ENCODE assay signal across 31 cellular contexts in the genomic region with DNA sequence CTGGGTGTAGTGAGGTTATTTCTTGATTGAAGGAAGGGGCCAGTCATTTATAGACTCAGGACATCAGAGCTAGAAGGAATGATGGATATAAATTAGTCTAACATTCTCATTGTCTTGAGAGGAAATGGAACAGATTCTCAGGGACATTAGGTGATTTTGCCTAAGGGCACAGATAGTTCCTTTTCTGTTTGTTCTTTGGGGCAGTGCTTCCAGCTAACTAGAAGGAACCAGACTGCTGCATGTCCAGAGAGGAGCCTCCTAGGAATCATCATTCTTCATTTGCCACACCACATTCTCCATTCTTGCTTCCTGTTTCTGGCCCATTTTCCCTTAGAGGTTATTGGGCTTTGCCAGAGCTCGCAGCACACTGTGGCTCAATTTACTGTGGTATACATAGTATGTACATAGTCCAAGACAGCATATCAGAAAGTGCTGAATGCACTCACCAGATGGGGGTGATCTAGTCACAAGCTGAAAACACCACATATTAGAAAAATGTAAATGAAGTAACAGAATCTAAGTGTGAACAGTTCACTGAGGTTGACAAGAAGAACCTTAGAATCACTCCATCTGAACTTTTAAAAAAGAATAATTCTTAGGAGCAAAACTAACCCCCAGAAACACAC.
A peak's percentile ranks its signal among the peaks of the same experiment; 100 is the strongest.
DNase-seq lines count a peak whose midpoint lies in the region; ATAC-seq, FAIRE-seq and TF ChIP-seq lines count a peak whose summit lies in the region.
"Had no signal": no experiment of that assay in that cellular context is flagged by ENCODE, and none has a peak within 500 bp of the region (broad histone marks: within the 10 kb centered on the region; RNA-seq: fewer than 3 reads in every experiment).

No MANE protein-coding gene starts in this region.

- BruUV-seq in OCI-LY7 (replicated peaks; lab: Mats Ljungman, UMichigan), result no TSS peak

- H3K36me3 ChIP-seq in OCI-LY7 (ENCODE audit: insufficient read depth, low read length), result no peaks in the 10 kb centered on the region
- H3K36me3 ChIP-seq: MG63, ovary had no signal

- no peaks in the 10 kb centered on the region for H3K9me3 ChIP-seq in OCI-LY7 (ENCODE audit: low read length)
- H3K9me3 ChIP-seq: gastroesophageal sphincter, MG63, ovary had no signal

- H3K27ac ChIP-seq in VCaP (peak overlapping the region; percentile 97), foreskin keratinocyte (no peak overlapping the region), OCI-LY7 (ENCODE audit: low read depth, low read length, poor library complexity, severe bottlenecking) (no peak overlapping the region)
- H3K27ac ChIP-seq: 22Rv1, gastroesophageal sphincter, ovary, RWPE1 had no signal

- H3K79me2 ChIP-seq in OCI-LY7 (ENCODE audit: insufficient read depth, low read depth, low read length), result no peaks in the 10 kb centered on the region

- ATAC-seq in foreskin keratinocyte (no peak), HG03457 (IDR thresholded peaks at IDR 0.05; ENCODE audit: unreplicated experiment) (no peak)
- ATAC-seq: activated CD8-positive, alpha-beta memory T cell treated with anti-CD3 and anti-CD28 coated beads, Interleukin-2, amount 10 ng/mL, durations not matched to agents 7 days and 5 days; activated T-cell treated with anti-CD3 and anti-CD28 coated beads, Interleukin-2, amount 50 U/mL, for 4 hours; esophagus mucosa; gastroesophageal sphincter; GM23338; stimulated activated memory B cell treated with anti-CD40 and anti-IgM and Interleukin-4, amounts not matched to agents 10 μg/mL and 1 μg/mL and 100 μg/mL, for 72 hours had no signal

- CTCF ChIA-PET in OCI-LY7 (lab: Charles Lee; ENCODE audit: unreplicated experiment), result interaction anchor here (2.7 kb wide), 1 partner anchor 188 kb away, joined by 12 read pairs; no protein-coding TSS in a partner anchor

- DNase-seq in DMS 273 (lab: John Stamatoyannopoulos, UW; ENCODE audit: unreplicated experiment) (peak; percentile 38), DMS 273 treated with DMSO at 0.1 percent for 48 hours (lab: John Stamatoyannopoulos, UW) (no peak), foreskin keratinocyte (no peak), urothelium cell line (ENCODE audit: low spot score) (no peak), SK-N-DZ (ENCODE audit: low spot score) (no peak), OCI-LY7 (ENCODE audit: low spot score) (no peak)
- DNase-seq: activated CD8-positive, alpha-beta memory T cell treated with anti-CD3 and anti-CD28 coated beads, Interleukin-2, amount 10 ng/mL, durations not matched to agents 7 days and 5 days; activated T-cell treated with anti-CD3 and anti-CD28 coated beads, Interleukin-2, amount 50 U/mL, for 4 hours; CD4-positive, CD25-positive, alpha-beta regulatory T cell; central memory CD4-positive, alpha-beta T cell; hypothalamus; KBM-7; mammary epithelial cell; MG63; NCI-H1105; NCI-H187 treated with DMSO at 0.1 percent for 48 hours; NCI-H526; nephron progenitor cell; ovary; retina; substantia nigra; T-helper 1 cell had no signal

- H3K4me2 ChIP-seq in OCI-LY7 (ENCODE audit: low read length), result no peak overlapping the region
- H3K4me2 ChIP-seq: GM23338 had no signal

- H3K4me1 ChIP-seq in foreskin keratinocyte (no peaks in the 10 kb centered on the region), OCI-LY7 (ENCODE audit: insufficient read depth, low read length, poor library complexity, severe bottlenecking) (no peaks in the 10 kb centered on the region)

- peaks cover 18% of the 10 kb centered on the region for H3K27me3 ChIP-seq in foreskin keratinocyte
- H3K27me3 ChIP-seq: gastroesophageal sphincter, MG63, ovary had no signal

- POLR2A ChIA-PET in OCI-LY7 (lab: Charles Lee), result interaction anchor here (0.6 kb wide), 1 partner anchor 128 kb away, joined by 5 read pairs; no protein-coding TSS in a partner anchor

- TF ChIP-seq CTCF in VCaP (conservative IDR thresholded peaks at IDR 0.05) (no peak), foreskin keratinocyte (conservative IDR thresholded peaks at IDR 0.05) (peak; percentile 27), OCI-LY7 (conservative IDR thresholded peaks at IDR 0.05; ENCODE audit: low read length) (no peak)

- H2AFZ ChIP-seq in OCI-LY7 (ENCODE audit: low read length), result no peak overlapping the region
- H2AFZ ChIP-seq: GM23338 had no signal

- no peaks in the 10 kb centered on the region for H3K9me2 ChIP-seq in OCI-LY7 (ENCODE audit: insufficient read depth, low read length)

- peak; percentile 17 for FAIRE-seq in urothelium cell line (lab: Jason Lieb, UNC)
- FAIRE-seq: astrocyte had no signal

- H4K20me1 ChIP-seq in OCI-LY7 (ENCODE audit: insufficient read depth, low read length), result no peaks in the 10 kb centered on the region

- intact Hi-C loops in OCI-LY7 (cut with micrococcal nuclease; ENCODE audit: unreplicated experiment), result loop anchor here (10.0 kb wide), 1 partner anchor 1034 kb away; no protein-coding TSS in a partner anchor

- H3K4me3 ChIP-seq in OCI-LY7 (ENCODE audit: low read depth, low read length, poor library complexity, severe bottlenecking), result no peak overlapping the region
- H3K4me3 ChIP-seq: gastroesophageal sphincter, GM23338, MG63, ovary had no signal
